8 cellular contexts compared by ENCODE assay signal in genomic region chr14:72962336-72962754, GRCh38. TPM values are rescaled to one million over a fixed set of nuclear protein-coding genes. Genes with fewer than 3 reads are reported as not detected.
DNase-seq lines count a peak whose midpoint lies in the region; ATAC-seq and TF ChIP-seq lines count a peak whose summit lies in the region.
"Not testable (repeated sequence)": the region's sequence is repeated elsewhere in the genome, so short reads cannot be mapped to it uniquely, and the experiment has no call there.

No MANE protein-coding gene starts in this region.

- peak overlapping the region; percentile 51 for H3K27ac Mint-ChIP-seq in HFFc6

- POLR2A ChIA-PET in PC-3 (lab: Charles Lee; ENCODE audit: unreplicated experiment): not testable (repeated sequence)

- not testable (repeated sequence) for H3K27me3 Mint-ChIP-seq in HFFc6 (ENCODE audit: insufficient read depth)

- TF ChIP-seq CTCF in HFFc6 (IDR thresholded peaks at IDR 0.05); PC-3 (conservative IDR thresholded peaks at IDR 0.05; ENCODE audit: low read depth, low read length); body of pancreas (IDR thresholded peaks at IDR 0.05); fibroblast of mammary gland (conservative IDR thresholded peaks at IDR 0.05; ENCODE audit: control insufficient read depth, insufficient read depth, low read depth, low read length); left lung (IDR thresholded peaks at IDR 0.05): not testable (repeated sequence)

- H3K27me3 ChIP-seq in PC-3 (ENCODE audit: low read length); body of pancreas; left lung: not testable (repeated sequence)

- H3K4me3 Mint-ChIP-seq in HFFc6: not testable (repeated sequence)

- intact Hi-C loops in PC-3 (cut with micrococcal nuclease): loop anchor here (5.0 kb wide), 1 partner anchor 95 kb away; the partner anchor contains the start of gene RBM25
- intact Hi-C loops in body of pancreas (cut with DNase I); left lung (cut with DNase I): not testable (repeated sequence)

- H3K4me1 ChIP-seq in PC-3 (ENCODE audit: insufficient read depth, low read length): peaks cover 28% of the 10 kb centered on the region
- not testable (repeated sequence) for H3K4me1 ChIP-seq in body of pancreas, left lung

- ATAC-seq in PC-3: peak; percentile 1; the same call in 1 of the 2 replicates
- not testable (repeated sequence) for ATAC-seq in body of pancreas
- peak; percentile 49 for ATAC-seq in left lung

- peak overlapping the region; percentile 38 for H3K4me2 ChIP-seq in PC-3 (ENCODE audit: low read length)

- H3K4me3 ChIP-seq in PC-3 (ENCODE audit: low read length); body of pancreas; fibroblast of mammary gland (ENCODE audit: control insufficient read depth, low read depth, low read length); left lung: not testable (repeated sequence)

- peaks cover 32% of the 10 kb centered on the region for H3K36me3 ChIP-seq in PC-3 (ENCODE audit: low read depth, low read length)
- H3K36me3 ChIP-seq in body of pancreas (replicated peaks in 1 of 2; ENCODE audit: insufficient read depth in 1 of 2, low read depth in 2 of 2): not testable (repeated sequence)
- peaks cover 0 to 29% of the 10 kb centered on the region in 2 donors for H3K36me3 ChIP-seq in left lung

- H3K9me3 ChIP-seq in PC-3 (ENCODE audit: low read length); body of pancreas; left lung: not testable (repeated sequence)

- DNase-seq in COR-L47 (lab: John Stamatoyannopoulos, UW) (peak; percentile 48), HFFc6 (peak; percentile 28), NCI-H2107 treated with DMSO at 0.1 percent for 48 hours (lab: John Stamatoyannopoulos, UW; ENCODE audit: unreplicated experiment) (peak; percentile 50), PC-3 (peak; percentile 48), body of pancreas (peak; percentile 13 to 50 (median 34)), fibroblast of mammary gland (ENCODE audit: low read depth) (peak; percentile 78), smooth muscle cell of the brain vasculature (ENCODE audit: low read depth, low spot score) (peak; percentile 52)
- DNase-seq in left lung: not testable (repeated sequence)

- H3K9me3 Mint-ChIP-seq in HFFc6: not testable (repeated sequence)

- not testable (repeated sequence) for TF ChIP-seq POLR2A in body of pancreas (IDR thresholded peaks at IDR 0.05)

- not testable (repeated sequence) for H3K9me2 ChIP-seq in PC-3 (replicated peaks; ENCODE audit: low read length)

- H2AFZ ChIP-seq in PC-3 (ENCODE audit: low read length): not testable (repeated sequence)

- WGBS in body of pancreas, 2 donors: 83% methylated on average over 10 of the region's 10 CpGs

- CTCF ChIA-PET in PC-3 (lab: Charles Lee): interaction anchor here (1.1 to 2.5 kb wide), 3 partner anchors 16 to 448 kb away, joined by 3 to 10 read pairs (median 5); partner anchors contain the start of gene DPF3

- not testable (repeated sequence) for H4K20me1 ChIP-seq in PC-3 (ENCODE audit: low read length)

- not testable (repeated sequence) for BruUV-seq in PC-3 (replicated peaks; lab: Mats Ljungman, UMichigan)

- H3K36me3 Mint-ChIP-seq in HFFc6 (ENCODE audit: low read depth): peaks cover 25% of the 10 kb centered on the region

- H3K27ac ChIP-seq in PC-3 (ENCODE audit: low read length): peak overlapping the region; percentile 69
- not testable (repeated sequence) for H3K27ac ChIP-seq in body of pancreas, left lung

- H3F3A ChIP-seq in PC-3 (ENCODE audit: low read length, unreplicated experiment): peaks cover 12% of the 10 kb centered on the region

- peak overlapping the region; percentile 6; the same call in 1 of the 2 replicates for H3K9ac ChIP-seq in PC-3 (ENCODE audit: low read length)

- not testable (repeated sequence) for H3K79me2 ChIP-seq in PC-3 (ENCODE audit: low read length)

- H3K4me1 Mint-ChIP-seq in HFFc6 (ENCODE audit: low read depth): peaks cover 37% of the 10 kb centered on the region

RNA-seq across cellular contexts. Expression of gene DCAF4, which starts 36.1 kb away (rescaled TPM):
- total RNA-seq in HFFc6 (2021; fragmentation: NEBNext Ultra II Directional; extraction: Animal tissue kit (Norgen Biotek cat#: 25700)): 10 to 100 TPM; 14.4 to 20.0 (median 16.2) TPM
- total RNA-seq in PC-3 (2014; rRNA removed) (55.8 and 56.8 TPM in 2 replicates), body of pancreas (10 to 100 TPM; 10.4 to 39.2 TPM), left lung (10 to 100 TPM; 11.8 to 12.3 TPM)
